1 cellular context compared by ENCODE assay signal in the genomic region with DNA sequence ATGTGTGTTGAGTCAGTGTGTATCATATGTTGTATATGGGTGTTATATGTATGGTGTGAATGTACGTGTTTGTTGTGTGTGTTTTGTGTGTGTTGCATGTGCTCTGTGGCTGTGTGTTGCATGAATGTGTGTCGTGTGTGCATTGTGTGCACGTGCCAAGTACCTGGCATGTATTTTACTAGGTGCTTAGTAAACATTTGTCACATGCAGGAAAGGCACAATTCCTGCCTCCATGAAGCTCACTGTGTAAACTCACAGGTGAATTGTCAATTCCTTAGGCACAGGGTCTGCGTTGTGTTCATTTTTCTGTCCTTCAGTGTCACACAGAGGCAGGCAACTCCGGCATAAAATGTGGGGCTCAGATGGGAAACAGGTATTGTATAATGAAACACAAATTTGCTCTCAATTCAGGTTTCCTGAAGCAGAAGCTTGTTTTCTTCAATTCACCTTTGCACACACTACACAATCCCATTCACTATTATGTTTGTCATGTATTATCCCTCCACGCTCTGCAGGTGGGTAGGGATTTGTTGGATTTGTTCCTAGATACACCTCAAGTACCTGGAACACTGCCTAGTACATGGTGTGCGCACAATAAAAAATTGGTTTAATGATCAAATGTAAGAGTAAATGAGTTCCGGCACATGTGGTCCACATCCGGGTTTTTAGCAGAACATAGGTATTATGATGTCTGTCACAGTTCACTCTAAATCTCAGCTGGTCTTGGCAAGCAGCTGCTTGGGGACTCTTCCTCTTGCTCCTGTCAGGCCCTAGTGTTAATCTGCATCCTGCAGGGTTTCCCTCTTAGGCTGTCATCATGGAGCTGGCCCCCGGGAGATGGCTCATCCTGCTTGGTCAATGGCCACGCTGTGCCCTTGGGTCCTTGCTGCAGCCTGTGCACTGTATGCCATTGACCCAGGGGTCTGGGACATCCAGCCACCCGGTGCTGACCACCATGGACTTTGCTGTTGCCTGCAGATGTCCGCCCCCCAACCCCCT.
TF ChIP-seq lines count a peak whose summit lies in the region.

No MANE protein-coding gene starts in this region.

TF ChIP-seq in IMR-90, 13 proteins besides CTCF, POLR2A, EP300 and RAD21:
- TF ChIP-seq, protein P1, sequence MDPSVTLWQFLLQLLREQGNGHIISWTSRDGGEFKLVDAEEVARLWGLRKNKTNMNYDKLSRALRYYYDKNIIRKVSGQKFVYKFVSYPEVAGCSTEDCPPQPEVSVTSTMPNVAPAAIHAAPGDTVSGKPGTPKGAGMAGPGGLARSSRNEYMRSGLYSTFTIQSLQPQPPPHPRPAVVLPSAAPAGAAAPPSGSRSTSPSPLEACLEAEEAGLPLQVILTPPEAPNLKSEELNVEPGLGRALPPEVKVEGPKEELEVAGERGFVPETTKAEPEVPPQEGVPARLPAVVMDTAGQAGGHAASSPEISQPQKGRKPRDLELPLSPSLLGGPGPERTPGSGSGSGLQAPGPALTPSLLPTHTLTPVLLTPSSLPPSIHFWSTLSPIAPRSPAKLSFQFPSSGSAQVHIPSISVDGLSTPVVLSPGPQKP (IDR thresholded peaks at IDR 0.05; ENCODE audit: borderline replicate concordance, low read depth, low read length) = no peak
- TF ChIP-seq FOS (IDR thresholded peaks at IDR 0.05; ENCODE audit: low read depth, low read length) (no peak), MAZ (IDR thresholded peaks at IDR 0.05; ENCODE audit: borderline replicate concordance, low read depth, low read length) (no peak), MXI1 (IDR thresholded peaks at IDR 0.05; ENCODE audit: borderline replicate concordance, low read depth, low read length) (no peak), MAFK (IDR thresholded peaks at IDR 0.05; ENCODE audit: low read depth, low read length) (no peak), RCOR1 (IDR thresholded peaks at IDR 0.05; ENCODE audit: insufficient replicate concordance, low read length) (no peak), CEBPB (IDR thresholded peaks at IDR 0.05; ENCODE audit: low read depth, low read length) (no peak)
